In genomic region chr3:185982632-185983031, GRCh38 we compare ENCODE assay signal across 19 cellular contexts. TPM values are rescaled to one million over a fixed set of nuclear protein-coding genes. Genes with fewer than 3 reads are reported as not detected.
DNase-seq lines count a peak whose midpoint lies in the region; ATAC-seq, FAIRE-seq and TF ChIP-seq lines count a peak whose summit lies in the region.
"Had no signal": no experiment of that assay in that cellular context is flagged by ENCODE, and none has a peak within 500 bp of the region (broad histone marks: within the 10 kb centered on the region; RNA-seq: fewer than 3 reads in every experiment).

No MANE protein-coding gene starts in this region.

- no peak overlapping the region for H3K27ac ChIP-seq in A549
- H3K27ac ChIP-seq: 22Rv1, BLaER1 had no signal

- DNase-seq in activated CD8-positive, alpha-beta memory T cell treated with anti-CD3 and anti-CD28 coated beads for 24 hours, result peak; percentile 48
- DNase-seq in activated CD8-positive, alpha-beta memory T cell treated with anti-CD3 and anti-CD28 coated beads, Interleukin-2, amount 50 U/mL, for 48 hours, result no peak
- DNase-seq in A549 (ENCODE audit: low read depth in 1 of 2, low spot score in 1 of 2) (no peak), left colon (no peak), NCI-H748 (lab: John Stamatoyannopoulos, UW; ENCODE audit: unreplicated experiment) (no peak)
- DNase-seq: ACHN; BE2C; CD4-positive, alpha-beta memory T cell; CD4-positive, CD25-positive, alpha-beta regulatory T cell; CD8-positive, alpha-beta memory T cell; COR-L47; DMS79 treated with DMSO at 0.1 percent for 48 hours; GF-D8 had no signal

- CTCF ChIA-PET in A549 (lab: Yijun Ruan, JAX), result interaction anchor here (0.6 to 3.5 kb wide), 30 partner anchors 9 to 635 kb away, joined by 3 to 36 read pairs (median 4); no protein-coding TSS in a partner anchor

- no peak for FAIRE-seq in A549 (lab: Jason Lieb, UNC)
- FAIRE-seq: D721Med, G401.6, GM12891, GM19239 had no signal

- intact Hi-C loops in left colon (cut with DNase I, micrococcal nuclease), result loop anchor here (10.0 kb wide), 2 partner anchors 252 to 562 kb away; partner anchors contain the start of gene CRYGS (in 1 of the 2)

- 56% methylated on average over 3 of the region's 3 CpGs for WGBS in A549 (ENCODE audit: missing lambda C conversion rate)

- TF ChIP-seq POLR2A in A549 (IDR thresholded peaks at IDR 0.05; ENCODE audit: low read length), result no peak

- no peak overlapping the region for H3K4me3 ChIP-seq in A549
- H3K4me3 ChIP-seq: BLaER1 had no signal

- ATAC-seq in A549, result no peak
- ATAC-seq in left colon, result peak; percentile 7

- no peak for TF ChIP-seq RAD21 in A549 (conservative IDR thresholded peaks at IDR 0.05 in 1 of 2, IDR thresholded peaks at IDR 0.05 in 1 of 2)

- peaks cover 32% of the 10 kb centered on the region for H3K4me1 ChIP-seq in A549
- H3K4me1 ChIP-seq: BE2C had no signal

- POLR2A ChIA-PET in A549 (lab: Yijun Ruan, JAX), result interaction anchor here (0.6 to 2.6 kb wide), 3 partner anchors 40 to 323 kb away, joined by 3 to 9 read pairs (median 3); no protein-coding TSS in a partner anchor

- H3K4me2 ChIP-seq in A549, result no peak overlapping the region

- no peak for TF ChIP-seq CTCF in A549 (IDR thresholded peaks at IDR 0.05)

- no peak for TF ChIP-seq EP300 in A549 (IDR thresholded peaks at IDR 0.05)

- no peaks in the 10 kb centered on the region for H3K9me3 ChIP-seq in A549
- H3K9me3 ChIP-seq: BE2C, BLaER1 had no signal

TF ChIP-seq in A549, 52 proteins besides CTCF, POLR2A, EP300 and RAD21:
- TF ChIP-seq MAZ (IDR thresholded peaks at IDR 0.05; ENCODE audit: borderline replicate concordance, low read depth, low read length), result no peak
- peak; percentile 92 for TF ChIP-seq POLR2AphosphoS2 (conservative IDR thresholded peaks at IDR 0.05; ENCODE audit: low read length)

RNA-seq across cellular contexts. Expression of gene TRA2B, which starts 44.8 kb away (rescaled TPM):
- polyA plus RNA-seq in A549 (2011; rRNA removed) (186 and 273 TPM in 2 replicates), A549 (2017; fragmentation: RNase III; extraction: RNeasy Plus Mini Kit Qiagen cat#74134 plus additional on column Dnase treatment) (180 to 204 TPM (median 193 TPM) in 3 replicates)
- 125 and 182 TPM in 2 replicates for polyA plus RNA-seq in A549 (2012; cell fraction: cytosol; rRNA removed)
- 115 and 156 TPM in 2 replicates for polyA plus RNA-seq in A549 (2012; cell fraction: nucleus; rRNA removed)
- polyA minus RNA-seq in A549 (2011; rRNA and poly(A)+ RNA removed), result 238 and 248 TPM in 2 replicates
- total RNA-seq in left colon, result 10 to 100 TPM; 74.2 to 85.3 TPM
